In the genomic region with DNA sequence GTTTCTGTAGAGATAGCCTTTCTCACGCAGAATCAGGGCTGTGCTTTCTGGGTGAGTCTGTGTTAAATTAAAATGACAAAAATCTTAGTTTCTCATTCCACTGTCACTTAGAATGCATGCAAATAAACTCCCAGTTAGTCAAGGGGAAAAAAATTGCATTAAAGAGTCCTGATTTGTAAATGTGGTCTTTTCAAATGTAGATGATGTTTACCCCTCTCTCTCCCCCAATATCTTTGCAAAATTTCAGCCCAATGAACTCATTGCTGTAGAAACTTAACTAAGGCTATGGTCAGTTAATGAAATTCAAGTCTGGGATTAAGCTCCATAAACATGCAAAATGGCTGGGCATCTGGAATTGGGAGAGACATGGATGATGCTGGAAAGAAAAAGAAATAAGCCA, we compare ENCODE assay signal across 22 cellular contexts.
"Had no signal": no experiment of that assay in that cellular context is flagged by ENCODE, and none has a peak within 500 bp of the region (broad histone marks: within the 10 kb centered on the region; RNA-seq: fewer than 3 reads in every experiment).

No MANE protein-coding gene starts in this region.

- ATAC-seq: gastrocnemius medialis; heart right ventricle; naive thymus-derived CD4-positive, alpha-beta T cell; stimulated activated naive B cell treated with anti-CD40 and anti-IgM and Interleukin-4, amounts not matched to agents 10 μg/mL and 1 μg/mL and 100 μg/mL, for 72 hours; stimulated activated naive CD8-positive, alpha-beta T cell treated with anti-CD3 and anti-CD28 coated beads, Interleukin-15, amount 100 ng/mL, for 72 hours; upper lobe of right lung had no signal

- H3K4me1 Mint-ChIP-seq: naive thymus-derived CD4-positive, alpha-beta T cell; stimulated activated naive B cell treated with anti-CD40 and anti-IgM and Interleukin-4, amounts not matched to agents 10 μg/mL and 1 μg/mL and 100 μg/mL, for 72 hours; stimulated activated naive CD8-positive, alpha-beta T cell treated with anti-CD3 and anti-CD28 coated beads, Interleukin-15, amount 100 ng/mL, for 72 hours had no signal

- H3K27ac Mint-ChIP-seq: naive thymus-derived CD4-positive, alpha-beta T cell; nephron progenitor cell; stimulated activated naive B cell treated with anti-CD40 and anti-IgM and Interleukin-4, amounts not matched to agents 10 μg/mL and 1 μg/mL and 100 μg/mL, for 72 hours; stimulated activated naive CD8-positive, alpha-beta T cell treated with anti-CD3 and anti-CD28 coated beads, Interleukin-15, amount 100 ng/mL, for 72 hours had no signal

- H3K4me3 Mint-ChIP-seq: naive thymus-derived CD4-positive, alpha-beta T cell; nephron progenitor cell; stimulated activated naive B cell treated with anti-CD40 and anti-IgM and Interleukin-4, amounts not matched to agents 10 μg/mL and 1 μg/mL and 100 μg/mL, for 72 hours; stimulated activated naive CD8-positive, alpha-beta T cell treated with anti-CD3 and anti-CD28 coated beads, Interleukin-15, amount 100 ng/mL, for 72 hours had no signal

- H3K4me1 ChIP-seq: esophagus muscularis mucosa, gastrocnemius medialis, heart right ventricle, right atrium auricular region, sigmoid colon, testis, upper lobe of right lung, vagina had no signal

- H3K27me3 ChIP-seq: dorsolateral prefrontal cortex, esophagus muscularis mucosa, gastrocnemius medialis, heart right ventricle, right atrium auricular region, sigmoid colon, testis, tibial nerve, upper lobe of right lung, vagina had no signal

- H3K27ac ChIP-seq: dorsolateral prefrontal cortex, esophagus muscularis mucosa, gastrocnemius medialis, heart right ventricle, right atrium auricular region, sigmoid colon, skin epidermis, testis, tibial nerve, upper lobe of right lung, vagina had no signal

- H3K36me3 ChIP-seq: esophagus muscularis mucosa, gastrocnemius medialis, heart right ventricle, right atrium auricular region, sigmoid colon, tibial nerve, upper lobe of right lung, vagina had no signal

- H3K9me3 Mint-ChIP-seq: nephron progenitor cell; stimulated activated naive B cell treated with anti-CD40 and anti-IgM and Interleukin-4, amounts not matched to agents 10 μg/mL and 1 μg/mL and 100 μg/mL, for 72 hours had no signal

- H3K4me3 ChIP-seq: dorsolateral prefrontal cortex, esophagus muscularis mucosa, gastrocnemius medialis, heart right ventricle, right atrium auricular region, sigmoid colon, skin epidermis, testis, tibial nerve, upper lobe of right lung, vagina had no signal

- DNase-seq: cortex of kidney; dorsolateral prefrontal cortex; effector CD8-positive, alpha-beta T cell; gastrocnemius medialis; heart right ventricle; hypothalamus; kidney glomerular epithelial cell; mammary epithelial cell; naive thymus-derived CD4-positive, alpha-beta T cell; nephron progenitor cell; sigmoid colon; stimulated activated CD4-positive, alpha-beta T cell treated with anti-CD3 and anti-CD28 coated beads, Interleukin-2, amount 100 ng/mL, for 24 hours; stimulated activated CD4-positive, alpha-beta T cell treated with anti-CD3 and anti-CD28 coated beads, Interleukin-4, amount 100 ng/mL, for 4 hours; stimulated activated naive B cell treated with anti-CD40 and anti-IgM and Interleukin-4, amounts not matched to agents 10 μg/mL and 1 μg/mL and 100 μg/mL, for 72 hours; stimulated activated naive CD8-positive, alpha-beta T cell treated with anti-CD3 and anti-CD28 coated beads, Interleukin-15, amount 100 ng/mL, for 72 hours; testis; upper lobe of right lung had no signal

- H3K9me3 ChIP-seq: esophagus muscularis mucosa, gastrocnemius medialis, heart right ventricle, right atrium auricular region, sigmoid colon, testis, tibial nerve, upper lobe of right lung, vagina had no signal

- H3K27me3 Mint-ChIP-seq: naive thymus-derived CD4-positive, alpha-beta T cell; stimulated activated naive B cell treated with anti-CD40 and anti-IgM and Interleukin-4, amounts not matched to agents 10 μg/mL and 1 μg/mL and 100 μg/mL, for 72 hours; stimulated activated naive CD8-positive, alpha-beta T cell treated with anti-CD3 and anti-CD28 coated beads, Interleukin-15, amount 100 ng/mL, for 72 hours had no signal

- H3K36me3 Mint-ChIP-seq: naive thymus-derived CD4-positive, alpha-beta T cell; stimulated activated naive B cell treated with anti-CD40 and anti-IgM and Interleukin-4, amounts not matched to agents 10 μg/mL and 1 μg/mL and 100 μg/mL, for 72 hours had no signal
